8 cellular contexts compared by ENCODE assay signal in the genomic region with DNA sequence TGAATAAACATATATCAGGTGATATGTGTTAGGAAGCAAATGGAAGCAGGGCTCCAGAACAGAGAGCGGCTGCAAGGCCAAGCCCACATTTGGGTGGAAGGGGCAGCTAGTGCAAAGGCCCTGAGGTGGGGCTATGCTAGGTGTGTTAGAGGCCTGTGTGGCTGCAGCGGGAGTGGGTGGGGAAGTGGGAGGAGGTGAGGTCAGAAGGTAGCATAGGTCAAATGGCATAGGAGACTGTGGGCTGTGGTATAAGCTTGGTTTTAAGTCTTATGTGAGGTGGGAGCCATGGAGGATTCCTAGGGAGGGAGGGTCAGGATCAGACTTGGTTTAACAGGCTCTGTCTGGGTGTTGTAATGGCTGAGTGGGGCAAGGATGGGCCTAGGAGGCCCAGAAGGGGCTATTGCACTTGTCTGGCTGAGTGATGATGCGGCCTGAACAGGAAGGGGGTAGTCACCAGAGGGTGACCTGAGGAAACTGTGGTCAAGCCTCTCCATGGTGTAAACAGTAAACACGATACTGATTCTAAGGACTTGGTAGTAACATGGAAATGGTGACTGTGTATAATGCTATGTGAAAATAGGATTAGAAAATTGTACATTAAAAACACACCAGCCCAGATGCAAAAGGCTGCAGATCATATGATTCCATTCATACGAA. TPM values are rescaled to one million over a fixed set of nuclear protein-coding genes. Genes with fewer than 3 reads are reported as not detected.
DNase-seq lines count a peak whose midpoint lies in the region; ATAC-seq and TF ChIP-seq lines count a peak whose summit lies in the region.

No MANE protein-coding gene starts in this region.

- DNase-seq in ACHN (peak; percentile 24), activated B cell treated with CpG ODN at 0.5 μM for 24 hours (no peak), left lung (no peak), SK-N-DZ (ENCODE audit: low spot score) (no peak), NCI-H774 (lab: John Stamatoyannopoulos, UW) (no peak), midbrain (lab: John Stamatoyannopoulos, UW) (no peak)

- POLR2A ChIA-PET in activated B cell treated with CpG ODN at 0.5 μM for 24 hours (lab: Charles Lee) = no interaction called here

- H3K36me3 Mint-ChIP-seq in activated B cell treated with CpG ODN at 0.5 μM for 24 hours (ENCODE audit: low read depth) = peaks cover 3% of the 10 kb centered on the region

- intact Hi-C loops in activated B cell treated with CpG ODN at 0.5 μM for 24 hours (cut with micrococcal nuclease) (no loop called here), left lung (cut with DNase I) (no loop called here)

- in situ Hi-C loops in ACHN (cut with HindIII; ENCODE audit: low pct_ligation_motif_present, low pct_unique_long_range_greater_than_20kb, low sequenced_read_pairs) = no loop called here

- H3K36me3 ChIP-seq in left lung = no peaks in the 10 kb centered on the region

- no peaks in the 10 kb centered on the region for H3K9me3 Mint-ChIP-seq in activated B cell treated with CpG ODN at 0.5 μM for 24 hours

- no peaks in the 10 kb centered on the region for H3K9me3 ChIP-seq in left lung

- no peaks in the 10 kb centered on the region for H3K27me3 Mint-ChIP-seq in activated B cell treated with CpG ODN at 0.5 μM for 24 hours

- no peak overlapping the region for H3K27ac Mint-ChIP-seq in activated B cell treated with CpG ODN at 0.5 μM for 24 hours

- H3K4me1 Mint-ChIP-seq in activated B cell treated with CpG ODN at 0.5 μM for 24 hours = peaks cover 26% of the 10 kb centered on the region

- H3K27ac ChIP-seq in left lung = peak overlapping the region; percentile 73 to 81

- no peak overlapping the region for H3K4me3 Mint-ChIP-seq in activated B cell treated with CpG ODN at 0.5 μM for 24 hours

- no peak overlapping the region for H3K4me3 ChIP-seq in left lung

- TF ChIP-seq CTCF in activated B cell treated with CpG ODN at 0.5 μM for 24 hours (IDR thresholded peaks at IDR 0.05) (no peak), left lung (IDR thresholded peaks at IDR 0.05) (no peak)

- H3K4me1 ChIP-seq in left lung = peaks cover 27 to 67% of the 10 kb centered on the region in 2 donors

- H3K27me3 ChIP-seq in left lung = no peaks in the 10 kb centered on the region

- CTCF ChIA-PET in activated B cell treated with CpG ODN at 0.5 μM for 24 hours (lab: Charles Lee) = interaction anchor here (0.9 kb wide), 1 partner anchor 17 kb away, joined by 3 read pairs; no protein-coding TSS in a partner anchor

- ATAC-seq in GM18867 (IDR thresholded peaks at IDR 0.05; ENCODE audit: unreplicated experiment) (peak; percentile 74), HG03175 (IDR thresholded peaks at IDR 0.05; ENCODE audit: unreplicated experiment) (peak; percentile 92), activated B cell treated with CpG ODN at 0.5 μM for 24 hours (ENCODE audit: low read depth) (peak; percentile 75), left lung (no peak)

RNA-seq across cellular contexts. Expression of a gene that starts 31.1 kb away (rescaled TPM):
- total RNA-seq in activated B cell treated with CpG ODN at 0.5 μM for 24 hours = 26.7 and 31.2 TPM in 2 replicates
- total RNA-seq in left lung = 10 to 100 TPM; 31.5 to 31.7 TPM
- 18.2 and 22.8 TPM in 2 replicates for polyA plus RNA-seq in SK-N-DZ (2014; cell fraction: cytosol; rRNA removed)
- 38.5 and 70.0 TPM in 2 replicates for polyA plus RNA-seq in SK-N-DZ (2014; cell fraction: nucleus; rRNA removed)
